In genomic region chr6:37168809-37169457, GRCh38 we compare ENCODE assay signal across 1 cellular context.
TF ChIP-seq lines count a peak whose summit lies in the region.

No MANE protein-coding gene starts in this region.

TF ChIP-seq in K562, 482 proteins besides CTCF, POLR2A, EP300 and RAD21 (continued from another document):
- no peak for TF ChIP-seq HMGXB4 (CRISPR knock-in tag; IDR thresholded peaks at IDR 0.05)
- no peak for TF ChIP-seq GABPB2 (CRISPR knock-in tag; conservative IDR thresholded peaks at IDR 0.05)
- 0 out of 2 replicates have a peak, but pooled peaks have one; percentile 17 for TF ChIP-seq MIER1 (IDR thresholded peaks at IDR 0.05; ENCODE audit: low read depth)
- TF ChIP-seq DPF2 (IDR thresholded peaks at IDR 0.05) = no peak
- no peak for TF ChIP-seq NFE2L1 (tag; IDR thresholded peaks at IDR 0.05; ENCODE audit: borderline replicate concordance, low read depth)
- no peak for TF ChIP-seq KLF13 (tag; IDR thresholded peaks at IDR 0.05; ENCODE audit: borderline replicate concordance, low read depth)
- TF ChIP-seq SRF (CRISPR knock-in tag; IDR thresholded peaks at IDR 0.05) = peak in 1 of 2 experiments; percentile 27; a peak in 1 of 4 replicates
